In genomic region chr9:36939214-36939613, GRCh38 we compare ENCODE assay signal across 20 cellular contexts.
"Had no signal": no experiment of that assay in that cellular context is flagged by ENCODE, and none has a peak within 500 bp of the region (broad histone marks: within the 10 kb centered on the region; RNA-seq: fewer than 3 reads in every experiment).

No MANE protein-coding gene starts in this region.

- DNase-seq: cortex of kidney; dorsolateral prefrontal cortex; effector memory CD4-positive, alpha-beta T cell; heart left ventricle; hippocampal formation; mammary epithelial cell; psoas muscle; retina; stimulated activated CD4-positive, alpha-beta T cell treated with anti-CD3 and anti-CD28 coated beads, Interleukin-2, amount 100 ng/mL, for 24 hours; stimulated activated CD4-positive, alpha-beta T cell treated with anti-CD3 and anti-CD28 coated beads, Interleukin-4, amount 100 ng/mL, for 4 hours; stimulated activated naive CD4-positive, alpha-beta T cell treated with Interleukin-2 at 50 U/mL for 16 hours; trophoblast cell had no signal

- ATAC-seq: esophagus mucosa; heart left ventricle; left lobe of liver; naive thymus-derived CD4-positive, alpha-beta T cell; psoas muscle; sciatic nerve had no signal

- H3K4me1 ChIP-seq: heart left ventricle, psoas muscle had no signal

- H3K4me3 ChIP-seq: dorsolateral prefrontal cortex, heart left ventricle, psoas muscle had no signal

- FAIRE-seq: endometrium, frontal cortex, islet of Langerhans, urothelium cell line had no signal

- H3K27ac ChIP-seq: dorsolateral prefrontal cortex, heart left ventricle, psoas muscle had no signal

- H3K36me3 ChIP-seq: heart left ventricle had no signal

- H3K9me3 ChIP-seq: heart left ventricle, psoas muscle had no signal
